6 cellular contexts compared by ENCODE assay signal in genomic region chr17:4938670-4939553, GRCh38. TPM values are rescaled to one million over a fixed set of nuclear protein-coding genes. Genes with fewer than 3 reads are reported as not detected.
DNase-seq lines count a peak whose midpoint lies in the region; ATAC-seq, FAIRE-seq and TF ChIP-seq lines count a peak whose summit lies in the region.

No MANE protein-coding gene starts in this region.

- FAIRE-seq in H1 (lab: Jason Lieb, UNC) = no peak

- POLR2A ChIA-PET in H1 (lab: Charles Lee; ENCODE audit: partially characterized antibody) = interaction anchor here (0.9 to 27.4 kb wide), 15 partner anchors 10 to 131 kb away, joined by 3 to 987 read pairs (median 9); partner anchors contain the start of genes C17orf107, CAMTA2, CHRNE and ENO3

- H3K9me3 ChIP-seq in H1 (ENCODE audit: insufficient read depth in 2 of 2, low read depth in 1 of 2, low read length in 1 of 2) (no peaks in the 10 kb centered on the region), skeletal muscle tissue (ENCODE audit: control insufficient read depth in 3 of 3, low read length in 3 of 3) (no peaks in the 10 kb centered on the region)

- H3K79me1 ChIP-seq in H1 (ENCODE audit: low read depth, low read length) = peaks cover 9% of the 10 kb centered on the region

- H2AFZ ChIP-seq in H1 (ENCODE audit: low read length) = no peak overlapping the region

- H2BK20ac ChIP-seq in H1 (ENCODE audit: low read length) = no peak overlapping the region

- H3K27me3 ChIP-seq in H1 (replicated peaks in 1 of 4; ENCODE audit: control insufficient read depth in 3 of 4, extremely low read depth in 1 of 4, insufficient read depth in 3 of 4, low read length in 3 of 4) (no peaks in the 10 kb centered on the region), skeletal muscle tissue (ENCODE audit: control insufficient read depth in 3 of 3, insufficient read depth in 3 of 3, low read length in 3 of 3) (no peaks in the 10 kb centered on the region)

- peaks cover 0 to 11% (median 7%) of the 10 kb centered on the region in 4 experiments; a peak in 5 of 7 replicates for H3K4me1 ChIP-seq in H1 (replicated peaks in 1 of 4; ENCODE audit: control insufficient read depth in 3 of 4, insufficient read depth in 4 of 4, low read length in 3 of 4)
- peaks cover 61 to 80% (median 69%) of the 10 kb centered on the region in 3 donors for H3K4me1 ChIP-seq in skeletal muscle tissue (ENCODE audit: control insufficient read depth in 3 of 3, insufficient read depth in 3 of 3, low read length in 3 of 3)

- H2BK120ac ChIP-seq in H1 (replicated peaks; ENCODE audit: low read depth, low read length) = no peak overlapping the region

- no peak overlapping the region for H4K91ac ChIP-seq in H1 (replicated peaks; ENCODE audit: insufficient read length, low read length)

- H2BK5ac ChIP-seq in H1 (ENCODE audit: low read depth, low read length) = peak overlapping the region; percentile 97

- peak overlapping the region; percentile 61; the same call in 1 of the 2 replicates for H2AK5ac ChIP-seq in H1 (ENCODE audit: low read depth, low read length)

- H4K5ac ChIP-seq in H1 (ENCODE audit: insufficient read length, low read depth, low read length) = no peak overlapping the region

- H4K8ac ChIP-seq in H1 (ENCODE audit: extremely low read depth, insufficient read depth, low read length) = peak overlapping the region; percentile 92; the same call in 1 of the 2 replicates

- WGBS in H1 (ENCODE audit: extremely low coverage in 1 of 2, insufficient coverage in 1 of 2, insufficient read length in 1 of 2, insufficient replicate concordance in 2 of 2, low coverage in 1 of 2, low lambda C conversion rate in 2 of 2, missing lambda C conversion rate in 1 of 2), 2 experiments = 72% methylated on average over 19 of the region's 19 CpGs; no CpG with 5 or more reads in 1 of the 2 experiments

- TF ChIP-seq CTCF in H1 (IDR thresholded peaks at IDR 0.05; ENCODE audit: control extremely low read depth in 1 of 3, insufficient read depth in 1 of 3, low read depth in 1 of 3, low read length in 3 of 3) = no peak

- peak overlapping the region; percentile 88 for H3K27ac ChIP-seq in H1 (ENCODE audit: low read depth, low read length)
- H3K27ac ChIP-seq in skeletal muscle tissue (ENCODE audit: low read depth, low read length) = peak overlapping the region; percentile 92

- H2BK15ac ChIP-seq in H1 (ENCODE audit: low read length) = 0 out of 2 replicates have a peak overlapping the region, but pooled peaks have one; percentile 46

- DNase-seq in NCI-H82 (lab: John Stamatoyannopoulos, UW) (peak; percentile 59), NCI-H82 treated with DMSO at 0.1 percent for 48 hours (lab: John Stamatoyannopoulos, UW; ENCODE audit: unreplicated experiment) (no peak), H1 (ENCODE audit: low read depth in 1 of 2, low spot score in 2 of 2) (no peak)
- no peak for DNase-seq in stimulated activated CD4-positive, alpha-beta T cell treated with anti-CD3 and anti-CD28 coated beads, Interleukin-4, amount 100 ng/mL, for 4 hours

- peaks cover 0 to 30% of the 10 kb centered on the region in 2 experiments; a peak in 3 of 4 replicates for H3K79me2 ChIP-seq in H1 (ENCODE audit: control insufficient read depth in 1 of 2, insufficient read depth in 2 of 2, low read length in 2 of 2)

- peak overlapping the region; percentile 50 for H3K56ac ChIP-seq in H1 (replicated peaks; ENCODE audit: insufficient read length, low read depth, low read length)

- H3K4me3 ChIP-seq in H1 (ENCODE audit: extremely low read depth in 1 of 4, insufficient read depth in 2 of 4, low read depth in 3 of 4, low read length in 4 of 4) = peak overlapping the region; percentile 85 to 94 (median 90)
- H3K4me3 ChIP-seq in skeletal muscle tissue (ENCODE audit: low read length in 3 of 3) = peak overlapping the region; percentile 81 to 98 (median 91)

- H3K36me3 ChIP-seq in H1 (ENCODE audit: control insufficient read depth in 2 of 4, insufficient read depth in 4 of 4, low read length in 3 of 4) (peaks cover 13 to 29% (median 20%) of the 10 kb centered on the region in 4 experiments), skeletal muscle tissue (ENCODE audit: control insufficient read depth in 3 of 3, insufficient read depth in 3 of 3, low read length in 3 of 3) (peaks cover 40 to 53% (median 45%) of the 10 kb centered on the region in 3 donors)

- H3K23me2 ChIP-seq in H1 (ENCODE audit: low read depth, low read length) = peaks cover 15% of the 10 kb centered on the region; the same call in 1 of the 2 replicates

- CTCF ChIA-PET in H1 (lab: Charles Lee; ENCODE audit: partially characterized antibody) = interaction anchor here (0.7 to 5.9 kb wide), 12 partner anchors 10 to 207 kb away, joined by 3 to 26 read pairs (median 4); partner anchors contain the start of genes CHRNE, ENO3, MED11 and SPAG7

- no peak overlapping the region for H3K23ac ChIP-seq in H1 (ENCODE audit: insufficient read length)

- H3K14ac ChIP-seq in H1 (ENCODE audit: insufficient read length) = no peak overlapping the region

- TF ChIP-seq POLR2A in H1 (IDR thresholded peaks at IDR 0.05; ENCODE audit: control extremely low read depth in 1 of 2, low read depth in 2 of 2, low read length in 2 of 2) = no peak

- no peak for TF ChIP-seq EP300 in H1 (IDR thresholded peaks at IDR 0.05; ENCODE audit: borderline replicate concordance in 1 of 2, low read depth in 2 of 2, low read length in 2 of 2)

- peak overlapping the region; percentile 68 to 93 (median 86) for H3K9ac ChIP-seq in H1 (replicated peaks in 1 of 4; ENCODE audit: extremely low read depth in 1 of 4, low read depth in 3 of 4, low read length in 3 of 4)
- H3K9ac ChIP-seq in skeletal muscle tissue (ENCODE audit: low read depth in 1 of 3, low read length in 3 of 3) = peak overlapping the region; percentile 94 to 99 (median 98)

- peak overlapping the region; percentile 93 to 96 for H3K4me2 ChIP-seq in H1 (ENCODE audit: insufficient read depth in 1 of 2, low read depth in 2 of 2, low read length in 2 of 2)

- H4K20me1 ChIP-seq in H1 (replicated peaks in 1 of 2; ENCODE audit: control insufficient read depth in 1 of 2, insufficient read depth in 2 of 2, low read length in 2 of 2) = peaks cover 0 to 6% of the 10 kb centered on the region in 2 experiments

- peak overlapping the region; percentile 39; the same call in 1 of the 2 replicates for H2BK12ac ChIP-seq in H1 (ENCODE audit: low read depth, low read length)

- TF ChIP-seq RAD21 in H1 (IDR thresholded peaks at IDR 0.05 in 1 of 2, conservative IDR thresholded peaks at IDR 0.05 in 1 of 2; ENCODE audit: low read depth in 2 of 2, low read length in 2 of 2) = no peak

- no peak for ATAC-seq in GM21390 (IDR thresholded peaks at IDR 0.05; ENCODE audit: unreplicated experiment)

- peak overlapping the region; percentile 41 for H3K18ac ChIP-seq in H1 (ENCODE audit: extremely low read depth, low read length)

- peak overlapping the region; percentile 0 for H3K4ac ChIP-seq in H1 (replicated peaks; ENCODE audit: insufficient read length, low read depth, low read length)

RNA-seq across cellular contexts. Expression of gene SLC25A11, which starts 0.9 kb away (rescaled TPM):
- total RNA-seq in H1 (2021; fragmentation: NEBNext Ultra II Directional; extraction: Animal tissue kit (Norgen Biotek cat#: 25700)) = 55.9 and 65.2 TPM in 2 replicates
- polyA plus RNA-seq in H1 (2011; rRNA removed) = 97.0 and 136 TPM in 2 replicates
- 79.9 TPM for polyA plus RNA-seq in H1 (2011; cell fraction: cytosol; rRNA removed)
- 129 TPM for polyA plus RNA-seq in H1 (2011; cell fraction: nucleus; rRNA removed)
- 33.7 to 73.1 TPM (median 65.0 TPM) in 4 replicates for polyA plus RNA-seq in H1 (2012, experiment 1 of 2)
- 73.8 TPM for polyA plus RNA-seq in H1 (2012, experiment 2 of 2)
- 45.3 TPM for polyA plus RNA-seq in H1 (2013, experiment 1 of 2)
- 46.5 TPM for polyA plus RNA-seq in H1 (2013, experiment 2 of 2)
- polyA minus RNA-seq in H1 (2011; rRNA and poly(A)+ RNA removed) = 58.4 and 65.8 TPM in 2 replicates
- polyA minus RNA-seq in H1 (2011; cell fraction: cytosol; rRNA and poly(A)+ RNA removed) = 24.7 TPM
- 61.7 TPM for polyA minus RNA-seq in H1 (2011; cell fraction: nucleus; rRNA and poly(A)+ RNA removed)
- total RNA-seq in skeletal muscle tissue = 59.5 TPM

RNA-seq across cellular contexts. Expression of gene RNF167, which starts 1.2 kb away (rescaled TPM):
- total RNA-seq in H1 (2021; fragmentation: NEBNext Ultra II Directional; extraction: Animal tissue kit (Norgen Biotek cat#: 25700)) = 140 and 147 TPM in 2 replicates
- polyA plus RNA-seq in H1 (2011; rRNA removed) = 281 and 284 TPM in 2 replicates
- 157 TPM for polyA plus RNA-seq in H1 (2011; cell fraction: cytosol; rRNA removed)
- polyA plus RNA-seq in H1 (2011; cell fraction: nucleus; rRNA removed) = 259 TPM
- 183 to 210 TPM (median 196 TPM) in 4 replicates for polyA plus RNA-seq in H1 (2012, experiment 1 of 2)
- 259 TPM for polyA plus RNA-seq in H1 (2012, experiment 2 of 2)
- 230 TPM for polyA plus RNA-seq in H1 (2013, experiment 1 of 2)
- polyA plus RNA-seq in H1 (2013, experiment 2 of 2) = 261 TPM
- polyA minus RNA-seq in H1 (2011; rRNA and poly(A)+ RNA removed) = 107 and 125 TPM in 2 replicates
- 101 TPM for polyA minus RNA-seq in H1 (2011; cell fraction: cytosol; rRNA and poly(A)+ RNA removed)
- polyA minus RNA-seq in H1 (2011; cell fraction: nucleus; rRNA and poly(A)+ RNA removed) = 69.3 TPM
- total RNA-seq in skeletal muscle tissue = 12.0 TPM

RNA-seq across cellular contexts. Expression of gene GP1BA, which starts 6.8 kb away (rescaled TPM):
- total RNA-seq in H1 (2021; fragmentation: NEBNext Ultra II Directional; extraction: Animal tissue kit (Norgen Biotek cat#: 25700)) = not detected in 2 replicates
- not detected in 2 replicates for polyA plus RNA-seq in H1 (2011; rRNA removed)
- not detected for polyA plus RNA-seq in H1 (2011; cell fraction: cytosol; rRNA removed)
- polyA plus RNA-seq in H1 (2011; cell fraction: nucleus; rRNA removed) = not detected
- polyA plus RNA-seq in H1 (2012, experiment 1 of 2) = 1.6 to 3.1 TPM (median 2.6 TPM) in 4 replicates
- 1.2 TPM for polyA plus RNA-seq in H1 (2012, experiment 2 of 2)
- not detected for polyA plus RNA-seq in H1 (2013, experiment 1 of 2)
- not detected for polyA plus RNA-seq in H1 (2013, experiment 2 of 2)
- polyA minus RNA-seq in H1 (2011; rRNA and poly(A)+ RNA removed) = not detected in 2 replicates
- not detected for polyA minus RNA-seq in H1 (2011; cell fraction: cytosol; rRNA and poly(A)+ RNA removed)
- polyA minus RNA-seq in H1 (2011; cell fraction: nucleus; rRNA and poly(A)+ RNA removed) = not detected
- total RNA-seq in skeletal muscle tissue = under 0.01 TPM

RNA-seq across cellular contexts. Expression of gene PFN1, which starts 9.4 kb away (rescaled TPM):
- 1,355 and 1,387 TPM in 2 replicates for total RNA-seq in H1 (2021; fragmentation: NEBNext Ultra II Directional; extraction: Animal tissue kit (Norgen Biotek cat#: 25700))
- 1,949 and 2,147 TPM in 2 replicates for polyA plus RNA-seq in H1 (2011; rRNA removed)
- polyA plus RNA-seq in H1 (2011; cell fraction: cytosol; rRNA removed) = 1,309 TPM
- 1,023 TPM for polyA plus RNA-seq in H1 (2011; cell fraction: nucleus; rRNA removed)
- 1,911 to 2,058 TPM (median 2,001 TPM) in 4 replicates for polyA plus RNA-seq in H1 (2012, experiment 1 of 2)
- polyA plus RNA-seq in H1 (2012, experiment 2 of 2) = 2,250 TPM
- polyA plus RNA-seq in H1 (2013, experiment 1 of 2) = 1,621 TPM
- 1,713 TPM for polyA plus RNA-seq in H1 (2013, experiment 2 of 2)
- 375 and 437 TPM in 2 replicates for polyA minus RNA-seq in H1 (2011; rRNA and poly(A)+ RNA removed)
- polyA minus RNA-seq in H1 (2011; cell fraction: cytosol; rRNA and poly(A)+ RNA removed) = 1,836 TPM
- 497 TPM for polyA minus RNA-seq in H1 (2011; cell fraction: nucleus; rRNA and poly(A)+ RNA removed)
- total RNA-seq in skeletal muscle tissue = 137 TPM

RNA-seq across cellular contexts. Expression of gene ENO3, which starts 12.0 kb away (rescaled TPM):
- total RNA-seq in H1 (2021; fragmentation: NEBNext Ultra II Directional; extraction: Animal tissue kit (Norgen Biotek cat#: 25700)) = 24.1 and 25.7 TPM in 2 replicates
- 25.0 and 36.4 TPM in 2 replicates for polyA plus RNA-seq in H1 (2011; rRNA removed)
- polyA plus RNA-seq in H1 (2011; cell fraction: cytosol; rRNA removed) = 40.3 TPM
- polyA plus RNA-seq in H1 (2011; cell fraction: nucleus; rRNA removed) = 152 TPM
- 25.0 to 36.7 TPM (median 34.0 TPM) in 4 replicates for polyA plus RNA-seq in H1 (2012, experiment 1 of 2)
- polyA plus RNA-seq in H1 (2012, experiment 2 of 2) = 31.1 TPM
- 19.9 TPM for polyA plus RNA-seq in H1 (2013, experiment 1 of 2)
- polyA plus RNA-seq in H1 (2013, experiment 2 of 2) = 16.5 TPM
- 14.4 and 17.4 TPM in 2 replicates for polyA minus RNA-seq in H1 (2011; rRNA and poly(A)+ RNA removed)
- polyA minus RNA-seq in H1 (2011; cell fraction: cytosol; rRNA and poly(A)+ RNA removed) = 12.0 TPM
- 20.1 TPM for polyA minus RNA-seq in H1 (2011; cell fraction: nucleus; rRNA and poly(A)+ RNA removed)
- 2,880 TPM for total RNA-seq in skeletal muscle tissue

Comparison
In these comparisons a context has a peak if more than half of its experiments do, and no peak if none do; other contexts are left out.
1. RNA of gene RNF167, which starts 1.2 kb away (total RNA-seq): 140 to 147 TPM in H1; 12.0 TPM in skeletal muscle tissue (single experiment); every median in the first group is over 10 times any median in the second.